ENCODE assay signal across 10 cellular contexts in the genomic region with DNA sequence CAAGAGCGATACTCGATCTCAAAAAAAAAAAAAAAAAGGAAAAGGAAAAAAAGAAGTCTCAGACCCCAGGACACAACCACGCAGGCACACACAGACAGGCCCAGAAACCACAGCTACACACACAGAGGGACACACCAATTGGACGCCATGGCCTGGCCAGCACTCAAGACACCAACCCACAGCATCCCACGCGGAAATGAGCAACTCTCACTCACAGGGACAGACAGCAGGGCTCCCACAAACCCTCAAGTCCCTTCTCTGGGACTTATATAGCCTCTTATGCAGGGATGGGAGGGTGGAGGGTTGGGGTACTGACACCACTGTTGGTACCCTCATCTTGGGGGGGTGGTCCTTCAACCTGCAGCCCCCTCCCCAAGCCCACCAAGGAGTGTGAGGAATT. TPM values are rescaled to one million over a fixed set of nuclear protein-coding genes. Genes with fewer than 3 reads are reported as not detected.
DNase-seq lines count a peak whose midpoint lies in the region; ATAC-seq and TF ChIP-seq lines count a peak whose summit lies in the region.
"Had no signal": no experiment of that assay in that cellular context is flagged by ENCODE, and none has a peak within 500 bp of the region (broad histone marks: within the 10 kb centered on the region; RNA-seq: fewer than 3 reads in every experiment).

No MANE protein-coding gene starts in this region.

- peak overlapping the region; percentile 88 for H3K4me2 ChIP-seq in BLaER1
- peak overlapping the region; percentile 89 for H3K4me2 ChIP-seq in osteoblast (ENCODE audit: insufficient read depth, low read length)

- H3K79me2 ChIP-seq in osteoblast (ENCODE audit: insufficient read depth, low read length), result peaks cover 39% of the 10 kb centered on the region

- H3K4me3 ChIP-seq in BLaER1 (no peak overlapping the region), fibroblast of pulmonary artery (replicated peaks; ENCODE audit: low read depth, low read length) (no peak overlapping the region), osteoblast (ENCODE audit: insufficient read depth, low read length) (peak overlapping the region; percentile 65)

- H3K36me3 ChIP-seq in BLaER1, result peaks cover 57% of the 10 kb centered on the region
- H3K36me3 ChIP-seq in osteoblast (ENCODE audit: insufficient read depth, low read length), result peaks cover 49% of the 10 kb centered on the region

- ATAC-seq in GM21390 (IDR thresholded peaks at IDR 0.05; ENCODE audit: unreplicated experiment), result no peak

- TF ChIP-seq POLR2A in erythroblast (IDR thresholded peaks at IDR 0.05; ENCODE audit: low read length), result no peak

- H2AFZ ChIP-seq in osteoblast (ENCODE audit: low read length), result peak overlapping the region; percentile 88

- H4K20me1 ChIP-seq in BLaER1, result peaks cover 89% of the 10 kb centered on the region
- H4K20me1 ChIP-seq in osteoblast (ENCODE audit: insufficient read depth, low read length), result peaks cover 20% of the 10 kb centered on the region

- peaks cover 45% of the 10 kb centered on the region for H3K27me3 Mint-ChIP-seq in T-helper 2 cell treated with Interferon-gamma antibody and Interleukin-4, amounts not matched to agents 5 μg/mL and 100 μg/mL, for 36 hours (ENCODE audit: low read depth)

- H3K4me1 Mint-ChIP-seq in T-helper 2 cell treated with Interferon-gamma antibody and Interleukin-4, amounts not matched to agents 5 μg/mL and 100 μg/mL, for 36 hours (ENCODE audit: low read depth), result peaks cover 4% of the 10 kb centered on the region

- H3K36me3 Mint-ChIP-seq in T-helper 2 cell treated with Interferon-gamma antibody and Interleukin-4, amounts not matched to agents 5 μg/mL and 100 μg/mL, for 36 hours (ENCODE audit: low read depth), result no peaks in the 10 kb centered on the region

- H3K4me3 Mint-ChIP-seq in T-helper 2 cell treated with Interferon-gamma antibody and Interleukin-4, amounts not matched to agents 5 μg/mL and 100 μg/mL, for 36 hours, result no peak overlapping the region
- H3K4me3 Mint-ChIP-seq: activated CD8-positive, alpha-beta memory T cell treated with anti-CD3 and anti-CD28 coated beads, Interleukin-2, amount 10 ng/mL, durations not matched to agents 7 days and 5 days had no signal

- no peaks in the 10 kb centered on the region for H3K9me3 Mint-ChIP-seq in T-helper 2 cell treated with Interferon-gamma antibody and Interleukin-4, amounts not matched to agents 5 μg/mL and 100 μg/mL, for 36 hours

- POLR2A ChIA-PET in RWPE1 (lab: Yijun Ruan, JAX; ENCODE audit: low non-redundant PET), result no interaction called here

- DNase-seq in RWPE1 (ENCODE audit: low spot score), result no peak
- peak; percentile 56 for DNase-seq in fibroblast of pulmonary artery (ENCODE audit: low read depth)
- peak; percentile 95 for DNase-seq in osteoblast (ENCODE audit: insufficient read length, low spot score, missing footprints)
- no peak for DNase-seq in erythroblast (lab: John Stamatoyannopoulos, UW)
- no peak for DNase-seq in SIG-M5 treated with dmso at 0.1 percent for 504 hours (lab: John Stamatoyannopoulos, UW; ENCODE audit: unreplicated experiment)
- no peak for DNase-seq in T-helper 2 cell treated with Interferon-gamma antibody and Interleukin-4, amounts not matched to agents 5 μg/mL and 100 μg/mL, for 36 hours (ENCODE audit: low spot score)
- DNase-seq: activated CD8-positive, alpha-beta memory T cell treated with anti-CD3 and anti-CD28 coated beads, Interleukin-2, amount 10 ng/mL, durations not matched to agents 7 days and 5 days had no signal

- 0 out of 2 replicates have a peak overlapping the region, but pooled peaks have one; percentile 6 for H3K9ac ChIP-seq in BLaER1

- no peaks in the 10 kb centered on the region for H3K27me3 ChIP-seq in BLaER1
- H3K27me3 ChIP-seq in osteoblast (ENCODE audit: insufficient read depth, low read length), result no peaks in the 10 kb centered on the region

- TF ChIP-seq CTCF in RWPE1 (conservative IDR thresholded peaks at IDR 0.05; ENCODE audit: low read depth) (no peak), fibroblast of pulmonary artery (IDR thresholded peaks at IDR 0.05; ENCODE audit: low read length, missing control alignments) (no peak), osteoblast (IDR thresholded peaks at IDR 0.05; ENCODE audit: extremely low read depth, low read depth, low read length) (no peak)

- H3K9me3 ChIP-seq in BLaER1 (no peaks in the 10 kb centered on the region), osteoblast (ENCODE audit: low read depth, low read length) (no peaks in the 10 kb centered on the region)

- H3K27ac Mint-ChIP-seq in T-helper 2 cell treated with Interferon-gamma antibody and Interleukin-4, amounts not matched to agents 5 μg/mL and 100 μg/mL, for 36 hours, result no peak overlapping the region
- H3K27ac Mint-ChIP-seq: activated CD8-positive, alpha-beta memory T cell treated with anti-CD3 and anti-CD28 coated beads, Interleukin-2, amount 10 ng/mL, durations not matched to agents 7 days and 5 days had no signal

- CTCF ChIA-PET in RWPE1 (lab: Yijun Ruan, JAX), result interaction anchor here (0.5 to 2.7 kb wide), 9 partner anchors 18 to 766 kb away, joined by 3 to 19 read pairs (median 4); a partner anchor contains a TSS

- no peak overlapping the region for H3K27ac ChIP-seq in BLaER1
- peak overlapping the region; percentile 54 for H3K27ac ChIP-seq in RWPE1
- peak overlapping the region; percentile 94 for H3K27ac ChIP-seq in osteoblast (ENCODE audit: low read depth, low read length)

- H3K4me1 ChIP-seq in BLaER1, result peaks cover 52% of the 10 kb centered on the region
- H3K4me1 ChIP-seq in osteoblast (ENCODE audit: insufficient read depth, low read length), result peaks cover 23% of the 10 kb centered on the region

RNA-seq across cellular contexts. Expression of a gene that starts 5.9 kb away (rescaled TPM):
- total RNA-seq in osteoblast, result 49.8 and 51.8 TPM in 2 replicates
- total RNA-seq: activated CD8-positive, alpha-beta memory T cell treated with anti-CD3 and anti-CD28 coated beads, Interleukin-2, amount 10 ng/mL, durations not matched to agents 7 days and 5 days had no signal

RNA-seq across cellular contexts. Expression of a gene that starts 37.3 kb away (rescaled TPM):
- total RNA-seq in osteoblast, result 0.29 TPM in 1 of 2 replicates, not detected in the other
- total RNA-seq: lung microvascular endothelial cell had no signal

Comparison
In these comparisons a context has a peak if more than half of its experiments do, and no peak if none do; other contexts are left out.
1. DNase-seq: peak in fibroblast of pulmonary artery (single experiment) and osteoblast (single experiment); none in RWPE1 (single experiment), erythroblast (0 of 2), SIG-M5 treated with dmso at 0.1 percent for 504 hours (single experiment) and T-helper 2 cell treated with Interferon-gamma antibody and Interleukin-4, amounts not matched to agents 5 μg/mL and 100 μg/mL, for 36 hours (single experiment).